Comparison of ENCODE assay signal across 1 cellular context in the genomic region with DNA sequence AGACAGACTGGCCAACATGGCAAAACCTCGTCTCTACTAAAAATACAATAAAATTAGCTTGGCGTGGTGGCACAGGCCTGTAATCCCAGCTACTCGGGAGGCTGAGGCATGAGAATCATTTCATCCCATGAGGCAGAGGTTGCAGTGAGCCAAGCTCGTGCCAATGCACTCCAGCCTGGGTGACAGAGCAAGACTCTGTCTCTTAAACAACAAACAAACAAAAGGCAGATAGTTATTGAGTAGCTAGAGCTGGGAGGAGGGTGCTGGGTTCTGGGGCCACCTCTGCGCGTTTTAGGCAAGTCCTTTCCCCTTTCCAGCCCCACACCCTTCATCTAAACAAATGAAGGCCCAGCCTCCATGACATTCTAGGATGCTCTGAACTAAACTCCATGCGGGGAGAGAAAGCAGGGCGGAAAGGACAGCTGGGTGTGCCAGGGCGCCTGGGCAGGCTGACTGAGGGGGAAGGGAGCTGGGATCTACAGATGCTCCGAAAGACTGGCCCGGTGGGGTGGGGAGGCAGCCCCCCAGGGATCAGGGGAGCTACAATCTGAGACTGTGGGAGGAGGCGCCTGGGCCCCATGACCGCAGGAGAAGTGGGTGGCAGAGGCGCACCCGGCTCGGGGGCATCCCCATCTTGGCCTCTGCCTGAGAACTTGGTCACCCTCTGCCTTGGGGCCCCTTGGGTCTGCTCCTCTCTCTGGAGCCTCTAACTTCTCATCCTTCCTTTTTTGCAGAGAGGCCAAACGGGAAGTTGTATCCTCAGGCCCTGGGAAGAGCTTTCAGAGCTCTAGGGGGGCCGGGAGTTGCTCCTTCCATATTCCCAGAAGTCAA.
TF ChIP-seq lines count a peak whose summit lies in the region.

No MANE protein-coding gene starts in this region.

TF ChIP-seq in WTC11, 78 proteins besides CTCF, POLR2A, EP300 and RAD21 (continued from another document):
- TF ChIP-seq, protein P1, sequence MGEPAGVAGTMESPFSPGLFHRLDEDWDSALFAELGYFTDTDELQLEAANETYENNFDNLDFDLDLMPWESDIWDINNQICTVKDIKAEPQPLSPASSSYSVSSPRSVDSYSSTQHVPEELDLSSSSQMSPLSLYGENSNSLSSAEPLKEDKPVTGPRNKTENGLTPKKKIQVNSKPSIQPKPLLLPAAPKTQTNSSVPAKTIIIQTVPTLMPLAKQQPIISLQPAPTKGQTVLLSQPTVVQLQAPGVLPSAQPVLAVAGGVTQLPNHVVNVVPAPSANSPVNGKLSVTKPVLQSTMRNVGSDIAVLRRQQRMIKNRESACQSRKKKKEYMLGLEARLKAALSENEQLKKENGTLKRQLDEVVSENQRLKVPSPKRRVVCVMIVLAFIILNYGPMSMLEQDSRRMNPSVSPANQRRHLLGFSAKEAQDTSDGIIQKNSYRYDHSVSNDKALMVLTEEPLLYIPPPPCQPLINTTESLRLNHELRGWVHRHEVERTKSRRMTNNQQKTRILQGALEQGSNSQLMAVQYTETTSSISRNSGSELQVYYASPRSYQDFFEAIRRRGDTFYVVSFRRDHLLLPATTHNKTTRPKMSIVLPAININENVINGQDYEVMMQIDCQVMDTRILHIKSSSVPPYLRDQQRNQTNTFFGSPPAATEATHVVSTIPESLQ (CRISPR knock-in tag; IDR thresholded peaks at IDR 0.05) = no peak
- TF ChIP-seq, protein P2, sequence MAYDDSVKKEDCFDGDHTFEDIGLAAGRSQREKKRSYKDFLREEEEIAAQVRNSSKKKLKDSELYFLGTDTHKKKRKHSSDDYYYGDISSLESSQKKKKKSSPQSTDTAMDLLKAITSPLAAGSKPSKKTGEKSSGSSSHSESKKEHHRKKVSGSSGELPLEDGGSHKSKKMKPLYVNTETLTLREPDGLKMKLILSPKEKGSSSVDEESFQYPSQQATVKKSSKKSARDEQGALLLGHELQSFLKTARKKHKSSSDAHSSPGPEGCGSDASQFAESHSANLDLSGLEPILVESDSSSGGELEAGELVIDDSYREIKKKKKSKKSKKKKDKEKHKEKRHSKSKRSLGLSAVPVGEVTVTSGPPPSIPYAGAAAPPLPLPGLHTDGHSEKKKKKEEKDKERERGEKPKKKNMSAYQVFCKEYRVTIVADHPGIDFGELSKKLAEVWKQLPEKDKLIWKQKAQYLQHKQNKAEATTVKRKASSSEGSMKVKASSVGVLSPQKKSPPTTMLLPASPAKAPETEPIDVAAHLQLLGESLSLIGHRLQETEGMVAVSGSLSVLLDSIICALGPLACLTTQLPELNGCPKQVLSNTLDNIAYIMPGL (CRISPR knock-in tag; IDR thresholded peaks at IDR 0.05) = no peak
- no peak for TF ChIP-seq CREB1 (CRISPR knock-in tag; IDR thresholded peaks at IDR 0.05)
- TF ChIP-seq, protein P3, sequence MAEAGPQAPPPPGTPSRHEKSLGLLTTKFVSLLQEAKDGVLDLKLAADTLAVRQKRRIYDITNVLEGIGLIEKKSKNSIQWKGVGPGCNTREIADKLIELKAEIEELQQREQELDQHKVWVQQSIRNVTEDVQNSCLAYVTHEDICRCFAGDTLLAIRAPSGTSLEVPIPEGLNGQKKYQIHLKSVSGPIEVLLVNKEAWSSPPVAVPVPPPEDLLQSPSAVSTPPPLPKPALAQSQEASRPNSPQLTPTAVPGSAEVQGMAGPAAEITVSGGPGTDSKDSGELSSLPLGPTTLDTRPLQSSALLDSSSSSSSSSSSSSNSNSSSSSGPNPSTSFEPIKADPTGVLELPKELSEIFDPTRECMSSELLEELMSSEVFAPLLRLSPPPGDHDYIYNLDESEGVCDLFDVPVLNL (CRISPR knock-in tag; IDR thresholded peaks at IDR 0.05; ENCODE audit: borderline replicate concordance, low read depth) = no peak
